ENCODE assay signal across 6 cellular contexts in the genomic region with DNA sequence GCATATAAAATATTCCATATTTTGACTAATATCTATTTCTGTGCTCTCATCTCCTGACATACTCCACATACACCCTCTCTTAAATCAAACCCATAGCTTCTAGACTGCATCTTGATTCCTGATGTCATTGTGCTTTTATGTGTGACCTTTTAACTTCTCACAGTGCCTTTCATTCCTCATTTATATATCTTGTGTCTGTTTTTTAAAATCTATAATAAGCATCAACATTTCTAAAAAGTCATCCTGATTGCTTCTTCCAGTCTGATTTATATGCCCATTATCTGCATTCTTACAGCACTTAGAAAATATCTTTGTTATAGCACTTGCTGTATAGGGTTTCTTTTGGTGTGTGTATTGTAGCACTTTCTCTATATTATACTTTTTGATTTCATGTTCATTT.
"Had no signal": no experiment of that assay in that cellular context is flagged by ENCODE, and none has a peak within 500 bp of the region (broad histone marks: within the 10 kb centered on the region; RNA-seq: fewer than 3 reads in every experiment).

No MANE protein-coding gene starts in this region.

- H3K27ac Mint-ChIP-seq: GM23338, H9 had no signal

- H3K4me1 Mint-ChIP-seq: GM23338, H9 had no signal

- ATAC-seq: GM23338, K562 had no signal

- H3K4me3 ChIP-seq: GM23338, K562 had no signal

- DNase-seq: H9, HCEC 1CT, IMR-90, KG1 had no signal

- H3K4me3 Mint-ChIP-seq: GM23338, H9 had no signal
